In genomic region chr2:215483431-215483830, GRCh38 we compare ENCODE assay signal across 28 cellular contexts.
"Had no signal": no experiment of that assay in that cellular context is flagged by ENCODE, and none has a peak within 500 bp of the region (broad histone marks: within the 10 kb centered on the region; RNA-seq: fewer than 3 reads in every experiment).

No MANE protein-coding gene starts in this region.

- H3K79me2 ChIP-seq: parathyroid adenoma had no signal

- H3K9me3 ChIP-seq: ovary, psoas muscle, spleen, suprapubic skin, testis, tibial artery, transverse colon, upper lobe of right lung, uterus had no signal

- H3K36me3 ChIP-seq: neural progenitor cell, ovary, spleen, suprapubic skin, tibial artery, transverse colon, upper lobe of right lung, uterus had no signal

- ATAC-seq: naive thymus-derived CD4-positive, alpha-beta T cell; natural killer cell; psoas muscle; right cardiac atrium; sciatic nerve; stimulated activated memory B cell treated with anti-CD40 and anti-IgM and Interleukin-4, amounts not matched to agents 10 μg/mL and 1 μg/mL and 100 μg/mL, for 72 hours; stimulated activated naive CD8-positive, alpha-beta T cell treated with anti-CD3 and anti-CD28 coated beads, Interleukin-15, amount 100 ng/mL, for 72 hours; stimulated activated naive CD8-positive, alpha-beta T cell treated with anti-CD3 and anti-CD28 coated beads, Interleukin-15, Interleukin-2, amounts not matched to agents 100 U/mL and 50 U/mL, for 24 hours; upper lobe of right lung had no signal

- FAIRE-seq: small intestine had no signal

- H3K27ac ChIP-seq: neural progenitor cell, ovary, parathyroid adenoma, psoas muscle, spleen, suprapubic skin, testis, tibial artery, transverse colon, upper lobe of right lung, uterus had no signal

- DNase-seq: naive thymus-derived CD4-positive, alpha-beta T cell; natural killer cell; occipital lobe; ovary; posterior cingulate gyrus; psoas muscle; right cardiac atrium; small intestine; spleen; stimulated activated CD4-positive, alpha-beta T cell treated with anti-CD3 and anti-CD28 coated beads, Interleukin-12 subunit alpha, Interleukin-12 subunit beta, amount 100 ng/mL, for 4 hours; stimulated activated CD4-positive, alpha-beta T cell treated with anti-CD3 and anti-CD28 coated beads, Interleukin-1b, Interleukin-23, amount 100 ng/mL, for 48 hours; stimulated activated CD4-positive, alpha-beta T cell treated with anti-CD3 and anti-CD28 coated beads, Interleukin-4, amount 100 ng/mL, for 1 hour; stimulated activated CD4-positive, alpha-beta T cell treated with anti-CD3 and anti-CD28 coated beads, Interleukin-4, amount 100 ng/mL, for 4 hours; stimulated activated CD8-positive, alpha-beta memory T cell treated with anti-CD3 and anti-CD28 coated beads, Interleukin-4, amount 100 ng/mL, for 48 hours; stimulated activated naive CD4-positive, alpha-beta T cell; stimulated activated naive CD8-positive, alpha-beta T cell treated with anti-CD3 and anti-CD28 coated beads, Interleukin-15, amount 100 ng/mL, for 72 hours; stimulated activated naive CD8-positive, alpha-beta T cell treated with anti-CD3 and anti-CD28 coated beads, Interleukin-15, Interleukin-2, amounts not matched to agents 100 U/mL and 50 U/mL, for 24 hours; substantia nigra; testis; tibial artery; transverse colon; upper lobe of right lung; uterus had no signal

- H3K9ac ChIP-seq: neural progenitor cell, parathyroid adenoma had no signal

- H3K4me2 ChIP-seq: neural progenitor cell had no signal

- H2AFZ ChIP-seq: neural progenitor cell, parathyroid adenoma had no signal

- H3K4me1 ChIP-seq: neural progenitor cell, parathyroid adenoma, psoas muscle, spleen, suprapubic skin, testis, tibial artery, transverse colon, upper lobe of right lung, uterus had no signal

- H3K27me3 ChIP-seq: neural progenitor cell, ovary, spleen, suprapubic skin, testis, tibial artery, transverse colon, upper lobe of right lung, uterus had no signal

- H3K4me3 ChIP-seq: neural progenitor cell, ovary, psoas muscle, spleen, suprapubic skin, testis, tibial artery, transverse colon, upper lobe of right lung, uterus had no signal
